8 cellular contexts compared by ENCODE assay signal in the genomic region with DNA sequence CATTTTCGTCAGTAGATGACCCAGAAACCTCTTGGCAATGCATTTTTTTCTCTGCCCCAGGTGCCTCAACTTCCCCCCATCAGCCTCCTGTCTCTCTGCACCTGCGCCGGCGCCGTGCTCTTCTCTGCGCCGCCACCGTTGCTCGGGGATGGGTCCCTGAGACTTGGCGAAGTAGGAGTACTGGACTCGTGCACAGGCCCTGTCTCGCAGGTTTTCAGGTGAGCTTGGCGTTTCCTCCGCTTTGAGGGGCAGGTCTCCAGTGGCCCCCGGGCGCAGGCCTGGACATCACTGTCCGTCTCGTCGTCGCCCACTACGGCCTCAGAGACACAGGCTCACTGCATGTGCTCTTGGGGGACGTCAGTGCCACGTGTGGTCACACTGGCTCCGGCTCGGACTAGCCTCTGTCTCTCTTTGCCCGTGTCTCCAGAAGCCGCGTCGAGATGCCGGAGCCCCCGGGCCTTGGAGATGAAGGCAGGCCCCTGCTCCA.
DNase-seq lines count a peak whose midpoint lies in the region; ATAC-seq, FAIRE-seq and TF ChIP-seq lines count a peak whose summit lies in the region.
"Not testable (repeated sequence)": the region's sequence is repeated elsewhere in the genome, so short reads cannot be mapped to it uniquely, and the experiment has no call there.

No MANE protein-coding gene starts in this region.

- not testable (repeated sequence) for H4K20me1 ChIP-seq in HepG2 (ENCODE audit: insufficient read depth, low read length)

- H3K9ac ChIP-seq in HepG2 (ENCODE audit: insufficient read depth, low read depth, low read length) = not testable (repeated sequence)

- intact Hi-C loops in CD4-positive, alpha-beta memory T cell (cut with micrococcal nuclease); HepG2 (cut with micrococcal nuclease; ENCODE audit: unreplicated experiment); thyroid gland (cut with DNase I): not testable (repeated sequence)

- WGBS in HepG2 (ENCODE audit: low lambda C conversion rate) = 84% methylated on average over 13 of the region's 31 CpGs
- 40 to 63% methylated on average over 13 to 17 of the region's 31 CpGs for WGBS in thyroid gland, 2 donors

- H3K4me1 ChIP-seq in CD4-positive, alpha-beta memory T cell (ENCODE audit: insufficient read depth, low read length); HepG2 (ENCODE audit: insufficient read depth, low read length); thyroid gland: not testable (repeated sequence)

- not testable (repeated sequence) for H3K79me2 ChIP-seq in HepG2 (ENCODE audit: insufficient read depth, low read length)

- H3K4me3 Mint-ChIP-seq in CD4-positive, alpha-beta memory T cell = peak overlapping the region; percentile 61 to 100 (median 98)
- H3K4me3 Mint-ChIP-seq in WTC11 = peak overlapping the region; percentile 73
- peak overlapping the region; percentile 96 for H3K4me3 Mint-ChIP-seq in activated naive CD8-positive, alpha-beta T cell treated with anti-CD3 and anti-CD28 coated beads, Interleukin-2, amount 50 U/mL, for 24 hours
- peak overlapping the region; percentile 90 for H3K4me3 Mint-ChIP-seq in progenitor cell of endocrine pancreas (ENCODE audit: low read depth)

- not testable (repeated sequence) for H3K36me3 ChIP-seq in CD4-positive, alpha-beta memory T cell (ENCODE audit: insufficient read depth, low read length); HepG2 (replicated peaks in 1 of 2; ENCODE audit: control insufficient read depth in 1 of 2, insufficient read depth in 2 of 2, low read length in 2 of 2); thyroid gland

- POLR2A ChIA-PET in CD4-positive, alpha-beta memory T cell (lab: Charles Lee; ENCODE audit: partially characterized antibody); WTC11 (lab: Charles Lee); HepG2 (lab: Yijun Ruan, JAX): not testable (repeated sequence)

- not testable (repeated sequence) for H3K9me3 ChIP-seq in CD4-positive, alpha-beta memory T cell (ENCODE audit: control insufficient read depth in 1 of 2, low read length in 2 of 2); HepG2 (ENCODE audit: low read length); thyroid gland

- not testable (repeated sequence) for H3K9me3 Mint-ChIP-seq in CD4-positive, alpha-beta memory T cell; WTC11; activated naive CD8-positive, alpha-beta T cell treated with anti-CD3 and anti-CD28 coated beads, Interleukin-2, amount 50 U/mL, for 24 hours; progenitor cell of endocrine pancreas (ENCODE audit: low read depth)

- peak in 2 of 5 donors; percentile 10 to 21 for DNase-seq in CD4-positive, alpha-beta memory T cell
- not testable (repeated sequence) for DNase-seq in Jurkat, Clone E6-1 (ENCODE audit: low read depth, low spot score); WTC11 (ENCODE audit: low spot score); activated naive CD8-positive, alpha-beta T cell treated with anti-CD3 and anti-CD28 coated beads, Interleukin-2, amount 50 U/mL, for 24 hours; epithelial cell of esophagus (ENCODE audit: low read depth); HepG2 (ENCODE audit: low spot score); progenitor cell of endocrine pancreas (ENCODE audit: low spot score, unreplicated experiment)
- peak; percentile 3 to 7 for DNase-seq in thyroid gland

- not testable (repeated sequence) for H2AFZ ChIP-seq in HepG2 (ENCODE audit: low read length)

- not testable (repeated sequence) for ATAC-seq in WTC11; activated naive CD8-positive, alpha-beta T cell treated with anti-CD3 and anti-CD28 coated beads, Interleukin-2, amount 50 U/mL, for 24 hours; HepG2

- not testable (repeated sequence) for TF ChIP-seq POLR2A in HepG2 (IDR thresholded peaks at IDR 0.05; ENCODE audit: insufficient read depth in 1 of 2, low read depth in 2 of 2, low read length in 2 of 2); thyroid gland (IDR thresholded peaks at IDR 0.05)

- TF ChIP-seq CTCF in WTC11 (IDR thresholded peaks at IDR 0.05); epithelial cell of esophagus (IDR thresholded peaks at IDR 0.05; ENCODE audit: insufficient read depth, low read depth, low read length, missing control alignments); HepG2 (CRISPR knock-in tag; IDR thresholded peaks at IDR 0.05); progenitor cell of endocrine pancreas (IDR thresholded peaks at IDR 0.05; ENCODE audit: unreplicated experiment); thyroid gland (IDR thresholded peaks at IDR 0.05): not testable (repeated sequence)

- BruUV-seq in HepG2 (replicated peaks; lab: Mats Ljungman, UMichigan) = not testable (repeated sequence)

- FAIRE-seq in HepG2 (lab: Jason Lieb, UNC) = not testable (repeated sequence)

- CTCF ChIA-PET in CD4-positive, alpha-beta memory T cell (lab: Charles Lee; ENCODE audit: partially characterized antibody); WTC11 (lab: Charles Lee); HepG2 (lab: Yijun Ruan, JAX; ENCODE audit: low intra/inter-chr PET ratio, low total read pairs): not testable (repeated sequence)

- not testable (repeated sequence) for H3K27ac ChIP-seq in CD4-positive, alpha-beta memory T cell (ENCODE audit: low read depth, low read length); HepG2 (ENCODE audit: extremely low read length, insufficient read depth, low read length)
- H3K27ac ChIP-seq in thyroid gland = peak overlapping the region in 1 of 3 donors; percentile 5

- not testable (repeated sequence) for H3K4me3 ChIP-seq in CD4-positive, alpha-beta memory T cell (ENCODE audit: low read length in 2 of 2)
- H3K4me3 ChIP-seq in Jurkat, Clone E6-1 (ENCODE audit: low read length) = peak overlapping the region; percentile 66
- H3K4me3 ChIP-seq in epithelial cell of esophagus (ENCODE audit: low read length) = peak overlapping the region; percentile 13
- peak overlapping the region in 2 of 3 experiments; percentile 33 to 45; a peak in 3 of 6 replicates for H3K4me3 ChIP-seq in HepG2 (replicated peaks in 1 of 3; ENCODE audit: insufficient read depth in 1 of 3, low read depth in 2 of 3, low read length in 3 of 3)
- peak overlapping the region in 1 of 3 donors; percentile 54 for H3K4me3 ChIP-seq in thyroid gland (replicated peaks in 1 of 3)

- TF ChIP-seq RAD21 in HepG2 (CRISPR knock-in tag; IDR thresholded peaks at IDR 0.05) = not testable (repeated sequence)

- not testable (repeated sequence) for H3K27me3 ChIP-seq in CD4-positive, alpha-beta memory T cell (ENCODE audit: insufficient read depth, low read length); HepG2 (ENCODE audit: control insufficient read depth in 1 of 2, insufficient read depth in 2 of 2, low read length in 2 of 2); thyroid gland

- H3K4me2 ChIP-seq in HepG2 (ENCODE audit: low read depth, low read length) = peak overlapping the region; percentile 27; the same call in 1 of the 2 replicates

- not testable (repeated sequence) for H3K27me3 Mint-ChIP-seq in CD4-positive, alpha-beta memory T cell; WTC11 (ENCODE audit: low read depth); activated naive CD8-positive, alpha-beta T cell treated with anti-CD3 and anti-CD28 coated beads, Interleukin-2, amount 50 U/mL, for 24 hours; progenitor cell of endocrine pancreas

- not testable (repeated sequence) for TF ChIP-seq EP300 in HepG2 (IDR thresholded peaks at IDR 0.05; ENCODE audit: low read depth in 2 of 2, low read length in 2 of 2); HepG2 (CRISPR knock-in tag; IDR thresholded peaks at IDR 0.05; ENCODE audit: borderline replicate concordance)

- in situ Hi-C loops in HepG2 (cut with HindIII; ENCODE audit: extremely low pct_ligation_motif_present, low pct_unique_long_range_greater_than_20kb) = not testable (repeated sequence)

- H3K4me1 Mint-ChIP-seq in CD4-positive, alpha-beta memory T cell = peaks cover 0 to 12% (median 6%) of the 10 kb centered on the region in 4 donors
- H3K4me1 Mint-ChIP-seq in WTC11; activated naive CD8-positive, alpha-beta T cell treated with anti-CD3 and anti-CD28 coated beads, Interleukin-2, amount 50 U/mL, for 24 hours; progenitor cell of endocrine pancreas (ENCODE audit: low read depth): not testable (repeated sequence)

- H3K36me3 Mint-ChIP-seq in CD4-positive, alpha-beta memory T cell; WTC11; activated naive CD8-positive, alpha-beta T cell treated with anti-CD3 and anti-CD28 coated beads, Interleukin-2, amount 50 U/mL, for 24 hours (ENCODE audit: low read depth); progenitor cell of endocrine pancreas (ENCODE audit: insufficient read depth): not testable (repeated sequence)

- peak overlapping the region in 5 of 7 donors; percentile 46 to 100 (median 97) for H3K27ac Mint-ChIP-seq in CD4-positive, alpha-beta memory T cell
- not testable (repeated sequence) for H3K27ac Mint-ChIP-seq in WTC11
- H3K27ac Mint-ChIP-seq in activated naive CD8-positive, alpha-beta T cell treated with anti-CD3 and anti-CD28 coated beads, Interleukin-2, amount 50 U/mL, for 24 hours = peak overlapping the region; percentile 95
- peak overlapping the region; percentile 88 for H3K27ac Mint-ChIP-seq in progenitor cell of endocrine pancreas
